ENCODE assay signal across 9 cellular contexts in genomic region chr1:198880818-198881597, GRCh38.
A peak's percentile ranks its signal among the peaks of the same experiment; 100 is the strongest.
DNase-seq lines count a peak whose midpoint lies in the region; ATAC-seq, FAIRE-seq and TF ChIP-seq lines count a peak whose summit lies in the region.
"Had no signal": no experiment of that assay in that cellular context is flagged by ENCODE, and none has a peak within 500 bp of the region (broad histone marks: within the 10 kb centered on the region; RNA-seq: fewer than 3 reads in every experiment).

No MANE protein-coding gene starts in this region.

- intact Hi-C loops in naive thymus-derived CD4-positive, alpha-beta T cell (cut with micrococcal nuclease), result loop anchor here in 1 of 2 donors (5.0 kb wide), 1 partner anchor 231 kb away; no protein-coding TSS in a partner anchor

- FAIRE-seq in small intestine (lab: Jason Lieb, UNC), result no peak

- peak overlapping the region; percentile 3; the same call in 1 of the 2 replicates for H3K27ac ChIP-seq in DND-41 (ENCODE audit: low read length)
- no peak overlapping the region for H3K27ac ChIP-seq in naive thymus-derived CD4-positive, alpha-beta T cell (ENCODE audit: low read depth, low read length)
- no peak overlapping the region for H3K27ac ChIP-seq in small intestine (ENCODE audit: low read depth in 1 of 2, low read length in 1 of 2)

- peak; percentile 35; the same call in 2 of the 3 replicates for ATAC-seq in DND-41 (ENCODE audit: insufficient read depth, low read depth)
- peak; percentile 73 for ATAC-seq in naive thymus-derived CD4-positive, alpha-beta T cell
- ATAC-seq in effector memory CD8-positive, alpha-beta T cell (replicated peaks), result no peak
- ATAC-seq: Right ventricle myocardium inferior had no signal

- POLR2A ChIA-PET in naive thymus-derived CD4-positive, alpha-beta T cell (lab: Charles Lee), result interaction anchor here (0.5 kb wide), 1 partner anchor 1526 kb away, joined by 3 read pairs; no protein-coding TSS in a partner anchor

- CTCF ChIA-PET in naive thymus-derived CD4-positive, alpha-beta T cell (lab: Charles Lee), result no interaction called here

- H3K4me2 ChIP-seq in DND-41 (ENCODE audit: insufficient read depth, low read length), result no peak overlapping the region

- peak overlapping the region in 1 of 9 donors; percentile 25 for H3K27ac Mint-ChIP-seq in naive thymus-derived CD4-positive, alpha-beta T cell
- H3K27ac Mint-ChIP-seq in effector memory CD8-positive, alpha-beta T cell, result no peak overlapping the region

- no peak overlapping the region for H2AFZ ChIP-seq in DND-41 (ENCODE audit: low read depth, low read length)

- H3K9me3 ChIP-seq in DND-41 (ENCODE audit: insufficient read depth, low read length, severe bottlenecking) (no peaks in the 10 kb centered on the region), MG63 (no peaks in the 10 kb centered on the region), small intestine (ENCODE audit: control insufficient read depth, low read depth) (no peaks in the 10 kb centered on the region)
- no peaks in the 10 kb centered on the region for H3K9me3 ChIP-seq in naive thymus-derived CD4-positive, alpha-beta T cell (ENCODE audit: control insufficient read depth in 2 of 3, low read length in 3 of 3)

- 78 to 87% (median 86%) methylated on average over 4 of the region's 4 CpGs for WGBS in small intestine, 3 donors

- TF ChIP-seq CTCF in DND-41 (IDR thresholded peaks at IDR 0.05; ENCODE audit: borderline replicate concordance, extremely low read depth, low read length, poor library complexity, severe bottlenecking), result no peak
- no peak for TF ChIP-seq CTCF in astrocyte of the cerebellum (IDR thresholded peaks at IDR 0.05; ENCODE audit: low read depth, low read length, missing control alignments)

- H3K27me3 ChIP-seq in DND-41 (ENCODE audit: insufficient read depth, low read length, poor library complexity) (no peaks in the 10 kb centered on the region), MG63 (no peaks in the 10 kb centered on the region), small intestine (ENCODE audit: control insufficient read depth in 2 of 2, insufficient read depth in 2 of 2, low read length in 2 of 2) (no peaks in the 10 kb centered on the region)
- no peaks in the 10 kb centered on the region for H3K27me3 ChIP-seq in naive thymus-derived CD4-positive, alpha-beta T cell (ENCODE audit: control insufficient read depth in 2 of 2, insufficient read depth in 2 of 2, low read length in 2 of 2)

- H3K4me1 ChIP-seq in DND-41 (ENCODE audit: insufficient read depth, low read length) (peaks cover 63% of the 10 kb centered on the region), small intestine (ENCODE audit: control insufficient read depth in 2 of 2, insufficient read depth in 1 of 2, low read depth in 1 of 2, low read length in 1 of 2) (no peaks in the 10 kb centered on the region)
- no peaks in the 10 kb centered on the region for H3K4me1 ChIP-seq in naive thymus-derived CD4-positive, alpha-beta T cell (ENCODE audit: control insufficient read depth in 2 of 2, insufficient read depth in 2 of 2, low read length in 2 of 2)

- peaks cover 0 to 45% (median 9%) of the 10 kb centered on the region in 7 donors for H3K4me1 Mint-ChIP-seq in naive thymus-derived CD4-positive, alpha-beta T cell
- no peaks in the 10 kb centered on the region for H3K4me1 Mint-ChIP-seq in effector memory CD8-positive, alpha-beta T cell (ENCODE audit: low read depth in 2 of 2)

- H3K36me3 ChIP-seq in DND-41 (ENCODE audit: insufficient read depth, low read length) (peaks cover 98% of the 10 kb centered on the region), MG63 (peaks cover 11% of the 10 kb centered on the region), small intestine (ENCODE audit: control insufficient read depth in 2 of 2, insufficient read depth in 2 of 2, low read length in 2 of 2) (no peaks in the 10 kb centered on the region)
- no peaks in the 10 kb centered on the region for H3K36me3 ChIP-seq in naive thymus-derived CD4-positive, alpha-beta T cell (ENCODE audit: control insufficient read depth in 2 of 3, insufficient read depth in 3 of 3, low read length in 3 of 3)

- H4K20me1 ChIP-seq in DND-41 (ENCODE audit: insufficient read depth, low read length), result peaks cover 69% of the 10 kb centered on the region

- H3K27me3 Mint-ChIP-seq in naive thymus-derived CD4-positive, alpha-beta T cell, result no peaks in the 10 kb centered on the region
- H3K27me3 Mint-ChIP-seq in effector memory CD8-positive, alpha-beta T cell, result no peaks in the 10 kb centered on the region

- no peak overlapping the region for H3K4me3 ChIP-seq in DND-41 (ENCODE audit: low read depth in 1 of 2, low read length in 2 of 2)
- H3K4me3 ChIP-seq in MG63, result no peak overlapping the region
- H3K4me3 ChIP-seq in astrocyte of the cerebellum (ENCODE audit: low read depth, low read length), result no peak overlapping the region
- no peak overlapping the region for H3K4me3 ChIP-seq in naive thymus-derived CD4-positive, alpha-beta T cell (ENCODE audit: low read length)
- H3K4me3 ChIP-seq in small intestine (ENCODE audit: low read depth in 1 of 2, low read length in 2 of 2), result no peak overlapping the region

- H3K36me3 Mint-ChIP-seq in naive thymus-derived CD4-positive, alpha-beta T cell, result peaks cover 11 to 34% (median 30%) of the 10 kb centered on the region in 5 donors
- H3K36me3 Mint-ChIP-seq in effector memory CD8-positive, alpha-beta T cell (ENCODE audit: insufficient read depth), result no peaks in the 10 kb centered on the region

- no peak overlapping the region for H3K9ac ChIP-seq in DND-41 (ENCODE audit: low read depth, low read length)

- peaks cover 100% of the 10 kb centered on the region for H3K79me2 ChIP-seq in DND-41 (ENCODE audit: insufficient read depth, low read length)

- in situ Hi-C loops in astrocyte of the cerebellum (cut with HindIII; ENCODE audit: low sequenced_read_pairs), result no loop called here

- H3K4me3 Mint-ChIP-seq in naive thymus-derived CD4-positive, alpha-beta T cell, result peak overlapping the region in 1 of 10 donors; percentile 16
- no peak overlapping the region for H3K4me3 Mint-ChIP-seq in effector memory CD8-positive, alpha-beta T cell

- DNase-seq in DND-41 (no peak), MG63 (peak; percentile 24), astrocyte of the cerebellum (ENCODE audit: low read depth) (peak; percentile 80), NCI-H146 (lab: John Stamatoyannopoulos, UW) (no peak), NCI-H2029 (lab: John Stamatoyannopoulos, UW) (no peak), small intestine (no peak)
- no peak for DNase-seq in naive thymus-derived CD4-positive, alpha-beta T cell
- DNase-seq in effector memory CD8-positive, alpha-beta T cell, result no peak

- H3K9me3 Mint-ChIP-seq in naive thymus-derived CD4-positive, alpha-beta T cell, result peaks cover 0 to 9% (median 0%) of the 10 kb centered on the region in 11 donors
- H3K9me3 Mint-ChIP-seq in effector memory CD8-positive, alpha-beta T cell, result peaks cover 0 to 2% of the 10 kb centered on the region in 2 donors

Comparison
In these comparisons a context has a peak if more than half of its experiments do, and no peak if none do; other contexts are left out.
1. DNase-seq: peak in MG63 (single experiment) and astrocyte of the cerebellum (single experiment); none in DND-41 (single experiment), naive thymus-derived CD4-positive, alpha-beta T cell (0 of 9), NCI-H146 (single experiment), effector memory CD8-positive, alpha-beta T cell (0 of 3), NCI-H2029 (single experiment) and small intestine (single experiment).